Comparison of ENCODE assay signal across 1 cellular context in genomic region chr1:116889417-116889816, GRCh38.
TF ChIP-seq lines count a peak whose summit lies in the region.

No MANE protein-coding gene starts in this region.

TF ChIP-seq in H1, 55 proteins besides CTCF, POLR2A, EP300 and RAD21 (continued from another document):
- TF ChIP-seq, protein P1, sequence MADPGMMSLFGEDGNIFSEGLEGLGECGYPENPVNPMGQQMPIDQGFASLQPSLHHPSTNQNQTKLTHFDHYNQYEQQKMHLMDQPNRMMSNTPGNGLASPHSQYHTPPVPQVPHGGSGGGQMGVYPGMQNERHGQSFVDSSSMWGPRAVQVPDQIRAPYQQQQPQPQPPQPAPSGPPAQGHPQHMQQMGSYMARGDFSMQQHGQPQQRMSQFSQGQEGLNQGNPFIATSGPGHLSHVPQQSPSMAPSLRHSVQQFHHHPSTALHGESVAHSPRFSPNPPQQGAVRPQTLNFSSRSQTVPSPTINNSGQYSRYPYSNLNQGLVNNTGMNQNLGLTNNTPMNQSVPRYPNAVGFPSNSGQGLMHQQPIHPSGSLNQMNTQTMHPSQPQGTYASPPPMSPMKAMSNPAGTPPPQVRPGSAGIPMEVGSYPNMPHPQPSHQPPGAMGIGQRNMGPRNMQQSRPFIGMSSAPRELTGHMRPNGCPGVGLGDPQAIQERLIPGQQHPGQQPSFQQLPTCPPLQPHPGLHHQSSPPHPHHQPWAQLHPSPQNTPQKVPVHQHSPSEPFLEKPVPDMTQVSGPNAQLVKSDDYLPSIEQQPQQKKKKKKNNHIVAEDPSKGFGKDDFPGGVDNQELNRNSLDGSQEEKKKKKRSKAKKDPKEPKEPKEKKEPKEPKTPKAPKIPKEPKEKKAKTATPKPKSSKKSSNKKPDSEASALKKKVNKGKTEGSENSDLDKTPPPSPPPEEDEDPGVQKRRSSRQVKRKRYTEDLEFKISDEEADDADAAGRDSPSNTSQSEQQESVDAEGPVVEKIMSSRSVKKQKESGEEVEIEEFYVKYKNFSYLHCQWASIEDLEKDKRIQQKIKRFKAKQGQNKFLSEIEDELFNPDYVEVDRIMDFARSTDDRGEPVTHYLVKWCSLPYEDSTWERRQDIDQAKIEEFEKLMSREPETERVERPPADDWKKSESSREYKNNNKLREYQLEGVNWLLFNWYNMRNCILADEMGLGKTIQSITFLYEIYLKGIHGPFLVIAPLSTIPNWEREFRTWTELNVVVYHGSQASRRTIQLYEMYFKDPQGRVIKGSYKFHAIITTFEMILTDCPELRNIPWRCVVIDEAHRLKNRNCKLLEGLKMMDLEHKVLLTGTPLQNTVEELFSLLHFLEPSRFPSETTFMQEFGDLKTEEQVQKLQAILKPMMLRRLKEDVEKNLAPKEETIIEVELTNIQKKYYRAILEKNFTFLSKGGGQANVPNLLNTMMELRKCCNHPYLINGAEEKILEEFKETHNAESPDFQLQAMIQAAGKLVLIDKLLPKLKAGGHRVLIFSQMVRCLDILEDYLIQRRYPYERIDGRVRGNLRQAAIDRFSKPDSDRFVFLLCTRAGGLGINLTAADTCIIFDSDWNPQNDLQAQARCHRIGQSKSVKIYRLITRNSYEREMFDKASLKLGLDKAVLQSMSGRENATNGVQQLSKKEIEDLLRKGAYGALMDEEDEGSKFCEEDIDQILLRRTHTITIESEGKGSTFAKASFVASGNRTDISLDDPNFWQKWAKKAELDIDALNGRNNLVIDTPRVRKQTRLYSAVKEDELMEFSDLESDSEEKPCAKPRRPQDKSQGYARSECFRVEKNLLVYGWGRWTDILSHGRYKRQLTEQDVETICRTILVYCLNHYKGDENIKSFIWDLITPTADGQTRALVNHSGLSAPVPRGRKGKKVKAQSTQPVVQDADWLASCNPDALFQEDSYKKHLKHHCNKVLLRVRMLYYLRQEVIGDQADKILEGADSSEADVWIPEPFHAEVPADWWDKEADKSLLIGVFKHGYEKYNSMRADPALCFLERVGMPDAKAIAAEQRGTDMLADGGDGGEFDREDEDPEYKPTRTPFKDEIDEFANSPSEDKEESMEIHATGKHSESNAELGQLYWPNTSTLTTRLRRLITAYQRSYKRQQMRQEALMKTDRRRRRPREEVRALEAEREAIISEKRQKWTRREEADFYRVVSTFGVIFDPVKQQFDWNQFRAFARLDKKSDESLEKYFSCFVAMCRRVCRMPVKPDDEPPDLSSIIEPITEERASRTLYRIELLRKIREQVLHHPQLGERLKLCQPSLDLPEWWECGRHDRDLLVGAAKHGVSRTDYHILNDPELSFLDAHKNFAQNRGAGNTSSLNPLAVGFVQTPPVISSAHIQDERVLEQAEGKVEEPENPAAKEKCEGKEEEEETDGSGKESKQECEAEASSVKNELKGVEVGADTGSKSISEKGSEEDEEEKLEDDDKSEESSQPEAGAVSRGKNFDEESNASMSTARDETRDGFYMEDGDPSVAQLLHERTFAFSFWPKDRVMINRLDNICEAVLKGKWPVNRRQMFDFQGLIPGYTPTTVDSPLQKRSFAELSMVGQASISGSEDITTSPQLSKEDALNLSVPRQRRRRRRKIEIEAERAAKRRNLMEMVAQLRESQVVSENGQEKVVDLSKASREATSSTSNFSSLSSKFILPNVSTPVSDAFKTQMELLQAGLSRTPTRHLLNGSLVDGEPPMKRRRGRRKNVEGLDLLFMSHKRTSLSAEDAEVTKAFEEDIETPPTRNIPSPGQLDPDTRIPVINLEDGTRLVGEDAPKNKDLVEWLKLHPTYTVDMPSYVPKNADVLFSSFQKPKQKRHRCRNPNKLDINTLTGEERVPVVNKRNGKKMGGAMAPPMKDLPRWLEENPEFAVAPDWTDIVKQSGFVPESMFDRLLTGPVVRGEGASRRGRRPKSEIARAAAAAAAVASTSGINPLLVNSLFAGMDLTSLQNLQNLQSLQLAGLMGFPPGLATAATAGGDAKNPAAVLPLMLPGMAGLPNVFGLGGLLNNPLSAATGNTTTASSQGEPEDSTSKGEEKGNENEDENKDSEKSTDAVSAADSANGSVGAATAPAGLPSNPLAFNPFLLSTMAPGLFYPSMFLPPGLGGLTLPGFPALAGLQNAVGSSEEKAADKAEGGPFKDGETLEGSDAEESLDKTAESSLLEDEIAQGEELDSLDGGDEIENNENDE (IDR thresholded peaks at IDR 0.05; ENCODE audit: insufficient replicate concordance, low read length): no peak
- TF ChIP-seq SRF (IDR thresholded peaks at IDR 0.05; ENCODE audit: low read depth, low read length) (no peak), TEAD4 (IDR thresholded peaks at IDR 0.05; ENCODE audit: low read depth, low read length) (no peak), ASH2L (IDR thresholded peaks at IDR 0.05; ENCODE audit: low read length) (no peak), EZH2 (IDR thresholded peaks at IDR 0.05; ENCODE audit: low read depth, low read length, severe bottlenecking) (no peak), SP2 (IDR thresholded peaks at IDR 0.05; ENCODE audit: low read length) (no peak), RNF2 (IDR thresholded peaks at IDR 0.05; ENCODE audit: borderline replicate concordance, low read depth, low read length, missing control alignments, poor library complexity, severe bottlenecking) (no peak), CREB1 (IDR thresholded peaks at IDR 0.05) (no peak), CBX8 (IDR thresholded peaks at IDR 0.05; ENCODE audit: borderline replicate concordance, low read depth, low read length) (no peak), SP1 (IDR thresholded peaks at IDR 0.05; ENCODE audit: low read depth, low read length) (no peak), GTF2F1 (IDR thresholded peaks at IDR 0.05; ENCODE audit: borderline replicate concordance, low read depth, low read length) (no peak), FOSL1 (IDR thresholded peaks at IDR 0.05; ENCODE audit: insufficient read depth, low read depth, low read length) (no peak), JUN (IDR thresholded peaks at IDR 0.05; ENCODE audit: low read depth, low read length) (no peak), RFX5 (IDR thresholded peaks at IDR 0.05; ENCODE audit: borderline replicate concordance, low read depth, low read length) (no peak), SIX5 (IDR thresholded peaks at IDR 0.05; ENCODE audit: low read depth, low read length) (no peak)
- TF ChIP-seq, protein P2, sequence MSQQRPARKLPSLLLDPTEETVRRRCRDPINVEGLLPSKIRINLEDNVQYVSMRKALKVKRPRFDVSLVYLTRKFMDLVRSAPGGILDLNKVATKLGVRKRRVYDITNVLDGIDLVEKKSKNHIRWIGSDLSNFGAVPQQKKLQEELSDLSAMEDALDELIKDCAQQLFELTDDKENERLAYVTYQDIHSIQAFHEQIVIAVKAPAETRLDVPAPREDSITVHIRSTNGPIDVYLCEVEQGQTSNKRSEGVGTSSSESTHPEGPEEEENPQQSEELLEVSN (IDR thresholded peaks at IDR 0.05): no peak
- TF ChIP-seq, protein P3, sequence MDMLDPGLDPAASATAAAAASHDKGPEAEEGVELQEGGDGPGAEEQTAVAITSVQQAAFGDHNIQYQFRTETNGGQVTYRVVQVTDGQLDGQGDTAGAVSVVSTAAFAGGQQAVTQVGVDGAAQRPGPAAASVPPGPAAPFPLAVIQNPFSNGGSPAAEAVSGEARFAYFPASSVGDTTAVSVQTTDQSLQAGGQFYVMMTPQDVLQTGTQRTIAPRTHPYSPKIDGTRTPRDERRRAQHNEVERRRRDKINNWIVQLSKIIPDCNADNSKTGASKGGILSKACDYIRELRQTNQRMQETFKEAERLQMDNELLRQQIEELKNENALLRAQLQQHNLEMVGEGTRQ (IDR thresholded peaks at IDR 0.05; ENCODE audit: low read length): no peak
